In genomic region chr2:45770773-45771172, GRCh38 we compare ENCODE assay signal across 1 cellular context.
TF ChIP-seq lines count a peak whose summit lies in the region.

No MANE protein-coding gene starts in this region.

TF ChIP-seq in SK-N-SH, 30 proteins besides CTCF, POLR2A, EP300 and RAD21 (continued from another document):
- TF ChIP-seq REST (IDR thresholded peaks at IDR 0.05; ENCODE audit: low read depth, low read length): no peak
- TF ChIP-seq RXRA (IDR thresholded peaks at IDR 0.05; ENCODE audit: borderline replicate concordance, low read depth): no peak
- no peak for TF ChIP-seq SIN3A (IDR thresholded peaks at IDR 0.05; ENCODE audit: borderline replicate concordance, low read depth, low read length)
- TF ChIP-seq TAF1 (IDR thresholded peaks at IDR 0.05; ENCODE audit: borderline replicate concordance, low read depth, low read length): no peak
- no peak for TF ChIP-seq GABPA (IDR thresholded peaks at IDR 0.05; ENCODE audit: low read depth)
- TF ChIP-seq NFIC (IDR thresholded peaks at IDR 0.05; ENCODE audit: borderline replicate concordance): no peak
- TF ChIP-seq SMC3 (IDR thresholded peaks at IDR 0.05; ENCODE audit: low read depth, low read length): no peak
- no peak for TF ChIP-seq RFX5 (IDR thresholded peaks at IDR 0.05; ENCODE audit: low read length)
- TF ChIP-seq FOXJ3 (CRISPR knock-in tag; IDR thresholded peaks at IDR 0.05): no peak
